Comparison of ENCODE assay signal across 9 cellular contexts in genomic region chr1:51736702-51737101, GRCh38.
DNase-seq lines count a peak whose midpoint lies in the region; TF ChIP-seq lines count a peak whose summit lies in the region.
"Had no signal": no experiment of that assay in that cellular context is flagged by ENCODE, and none has a peak within 500 bp of the region (broad histone marks: within the 10 kb centered on the region; RNA-seq: fewer than 3 reads in every experiment).

No MANE protein-coding gene starts in this region.

- H3K36me3 ChIP-seq in stomach: no peaks in the 10 kb centered on the region

- intact Hi-C loops in stomach (cut with DNase I; ENCODE audit: low total_unique reads): no loop called here

- peaks cover 28 to 79% (median 54%) of the 10 kb centered on the region in 4 donors for H3K4me1 ChIP-seq in stomach

- TF ChIP-seq EP300 in stomach (IDR thresholded peaks at IDR 0.05): no peak

- no peak for TF ChIP-seq CTCF in RWPE1 (conservative IDR thresholded peaks at IDR 0.05; ENCODE audit: low read depth)
- TF ChIP-seq CTCF in fibroblast of villous mesenchyme (IDR thresholded peaks at IDR 0.05; ENCODE audit: insufficient read depth, low read depth, low read length): no peak
- no peak for TF ChIP-seq CTCF in stomach (IDR thresholded peaks at IDR 0.05)

- no peak for TF ChIP-seq POLR2A in stomach (IDR thresholded peaks at IDR 0.05)

- H3K4me3 Mint-ChIP-seq in activated naive CD8-positive, alpha-beta T cell treated with anti-CD3 and anti-CD28 coated beads for 36 hours: no peak overlapping the region

- CTCF ChIA-PET in RWPE1 (lab: Yijun Ruan, JAX): interaction anchor here (0.9 kb wide), 1 partner anchor 182 kb away, joined by 3 read pairs; no protein-coding TSS in a partner anchor

- peaks cover 42% of the 10 kb centered on the region for H3K4me1 Mint-ChIP-seq in activated naive CD8-positive, alpha-beta T cell treated with anti-CD3 and anti-CD28 coated beads for 36 hours

- no peak overlapping the region for H3K27ac Mint-ChIP-seq in activated naive CD8-positive, alpha-beta T cell treated with anti-CD3 and anti-CD28 coated beads for 36 hours

- H3K9me3 Mint-ChIP-seq in activated naive CD8-positive, alpha-beta T cell treated with anti-CD3 and anti-CD28 coated beads for 36 hours: no peaks in the 10 kb centered on the region

- peak; percentile 18 for DNase-seq in NCI-H2107 treated with DMSO at 0.1 percent for 48 hours (lab: John Stamatoyannopoulos, UW; ENCODE audit: unreplicated experiment)
- DNase-seq in NCI-H2107 (lab: John Stamatoyannopoulos, UW): no peak
- DNase-seq in RWPE1 (ENCODE audit: low spot score): peak; percentile 49
- DNase-seq in fibroblast of villous mesenchyme (ENCODE audit: low read depth): peak; percentile 50
- no peak for DNase-seq in stomach
- no peak for DNase-seq in iPS-NIHi7 (ENCODE audit: extremely low spot score)
- DNase-seq in activated naive CD8-positive, alpha-beta T cell treated with anti-CD3 and anti-CD28 coated beads for 36 hours: no peak
- no peak for DNase-seq in HuH-7 (ENCODE audit: low spot score)
- DNase-seq: activated gamma-delta T cell treated with Interleukin-2 at 50 U/mL for 16 hours had no signal

- POLR2A ChIA-PET in RWPE1 (lab: Yijun Ruan, JAX; ENCODE audit: low non-redundant PET): no interaction called here

- no peaks in the 10 kb centered on the region for H3K27me3 ChIP-seq in stomach

- peaks cover 2% of the 10 kb centered on the region for H3K36me3 Mint-ChIP-seq in activated naive CD8-positive, alpha-beta T cell treated with anti-CD3 and anti-CD28 coated beads for 36 hours

- no peaks in the 10 kb centered on the region for H3K27me3 Mint-ChIP-seq in activated naive CD8-positive, alpha-beta T cell treated with anti-CD3 and anti-CD28 coated beads for 36 hours

- H3K27ac ChIP-seq in RWPE1 (no peak overlapping the region), stomach (peak overlapping the region in 4 of 5 donors; percentile 13 to 71 (median 60))

- H3K4me3 ChIP-seq in fibroblast of villous mesenchyme (ENCODE audit: low read depth, low read length): no peak overlapping the region
- no peak overlapping the region for H3K4me3 ChIP-seq in stomach

- no peaks in the 10 kb centered on the region for H3K9me3 ChIP-seq in stomach

Comparison
In these comparisons a context has a peak if more than half of its experiments do, and no peak if none do; other contexts are left out.
1. DNase-seq: peak in NCI-H2107 treated with DMSO at 0.1 percent for 48 hours (single experiment), RWPE1 (single experiment) and fibroblast of villous mesenchyme (single experiment); none in NCI-H2107 (single experiment), stomach (single experiment), iPS-NIHi7 (single experiment), activated naive CD8-positive, alpha-beta T cell treated with anti-CD3 and anti-CD28 coated beads for 36 hours (single experiment) and HuH-7 (single experiment).